Comparison of ENCODE assay signal across 1 cellular context in the genomic region with DNA sequence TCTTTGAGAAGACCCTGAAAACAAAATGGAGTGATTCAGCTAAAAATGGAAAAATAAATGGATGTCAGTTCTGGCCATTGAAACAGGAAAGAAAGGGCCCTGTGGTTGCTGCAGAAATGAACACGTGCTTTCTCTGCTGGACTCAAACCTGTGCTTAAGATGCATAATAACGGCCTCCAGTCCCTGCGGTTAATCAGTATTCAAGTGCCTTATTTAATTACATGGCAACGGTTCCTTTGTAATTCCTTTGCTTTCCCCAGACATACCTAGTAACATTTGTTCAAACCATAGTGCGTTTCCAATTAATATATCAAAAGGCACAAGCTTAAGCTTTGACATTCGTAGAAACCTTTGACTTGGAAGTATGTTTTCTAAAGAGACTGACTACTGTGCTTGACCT.
TF ChIP-seq lines count a peak whose summit lies in the region.

No MANE protein-coding gene starts in this region.

TF ChIP-seq in GM23338, 12 proteins besides CTCF, POLR2A, EP300 and RAD21:
- TF ChIP-seq ZNF462 (CRISPR knock-in tag; IDR thresholded peaks at IDR 0.05) (no peak), ZNF114 (CRISPR knock-in tag; IDR thresholded peaks at IDR 0.05) (no peak), JUNB (IDR thresholded peaks at IDR 0.05; ENCODE audit: unreplicated experiment) (no peak), ZNF331 (CRISPR knock-in tag; IDR thresholded peaks at IDR 0.05; ENCODE audit: low read depth) (no peak), NANOG (IDR thresholded peaks at IDR 0.05; ENCODE audit: borderline replicate concordance) (no peak), EZH2phosphoT487 (IDR thresholded peaks at IDR 0.05; ENCODE audit: unreplicated experiment) (no peak), EZH2 (IDR thresholded peaks at IDR 0.05; ENCODE audit: low read depth, unreplicated experiment) (no peak), CREB1 (CRISPR knock-in tag; IDR thresholded peaks at IDR 0.05; ENCODE audit: low read depth) (no peak), REST (IDR thresholded peaks at IDR 0.05; ENCODE audit: unreplicated experiment) (no peak)
